12 cellular contexts compared by ENCODE assay signal in the genomic region with DNA sequence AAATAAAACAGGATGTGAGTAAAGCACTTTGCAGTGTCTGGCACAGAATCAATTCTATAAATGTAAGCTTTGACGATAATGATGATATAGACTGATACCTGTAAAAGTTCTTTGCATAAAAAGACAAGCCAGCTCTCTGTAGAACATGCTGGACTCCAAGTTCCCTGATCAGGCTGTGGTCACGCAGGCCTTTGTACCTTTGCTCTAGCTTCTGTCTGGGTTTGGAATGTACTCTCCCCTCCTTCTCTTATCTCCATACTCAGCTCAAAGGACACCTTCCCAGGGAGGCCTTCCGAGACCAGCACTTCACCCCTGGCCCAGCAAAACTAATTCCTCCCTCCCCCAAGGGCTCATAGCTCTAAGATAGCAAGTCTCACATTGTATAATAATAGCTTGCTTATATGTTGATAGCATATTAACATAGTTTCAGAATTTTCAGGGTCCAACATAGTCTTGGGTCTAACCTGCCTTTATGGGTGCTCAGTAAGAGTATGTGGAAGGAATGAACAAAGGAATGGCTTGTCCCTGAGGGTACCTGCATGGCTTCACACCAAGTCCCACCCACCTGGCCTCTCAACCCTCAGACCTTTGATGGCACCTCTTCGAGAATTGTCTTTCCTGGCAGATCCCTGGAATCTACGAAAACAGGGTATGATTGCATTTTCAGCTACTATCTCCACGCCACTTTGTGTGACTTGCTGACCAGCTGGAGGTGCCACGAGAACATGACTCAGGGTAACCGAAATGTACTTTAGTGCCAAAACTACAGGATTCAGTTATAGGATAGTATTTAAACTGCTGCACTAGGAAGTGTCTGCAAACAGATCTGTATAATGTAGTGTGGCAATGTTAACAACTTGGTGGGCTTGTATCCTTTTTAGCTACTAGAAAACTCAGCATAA. TPM values are rescaled to one million over a fixed set of nuclear protein-coding genes. Genes with fewer than 3 reads are reported as not detected.
A peak's percentile ranks its signal among the peaks of the same experiment; 100 is the strongest.
DNase-seq lines count a peak whose midpoint lies in the region; ATAC-seq, FAIRE-seq and TF ChIP-seq lines count a peak whose summit lies in the region.
"Had no signal": no experiment of that assay in that cellular context is flagged by ENCODE, and none has a peak within 500 bp of the region (broad histone marks: within the 10 kb centered on the region; RNA-seq: fewer than 3 reads in every experiment).

No MANE protein-coding gene starts in this region.

- 59% methylated on average over 8 of the region's 8 CpGs for WGBS in hepatocyte (ENCODE audit: low lambda C conversion rate, missing lambda C conversion rate)
- WGBS in small intestine, 3 donors, result 35 to 72% (median 51%) methylated on average over 8 of the region's 8 CpGs

- ATAC-seq in HG02938 (IDR thresholded peaks at IDR 0.05; ENCODE audit: unreplicated experiment), result no peak

- DNase-seq in HUDEP-2 (lab: John Stamatoyannopoulos, UW; ENCODE audit: unreplicated experiment in 76 of 76) (peak in 64 of 76 experiments; percentile 11 to 76 (median 57)), hepatocyte (ENCODE audit: low spot score) (peak; percentile 79), small intestine (peak; percentile 99), H7 (no peak), amygdala (lab: John Stamatoyannopoulos, UW) (no peak)
- DNase-seq in activated effector memory CD4-positive, alpha-beta T cell treated with anti-CD3 and anti-CD28 coated beads, Interleukin-2, amount 50 U/mL, for 16 hours, result no peak
- DNase-seq: activated effector memory CD4-positive, alpha-beta T cell treated with Interleukin-2 at 50 U/mL for 16 hours; T1000 had no signal

- no peaks in the 10 kb centered on the region for H4K20me1 ChIP-seq in hepatocyte (ENCODE audit: insufficient read depth, poor library complexity, severe bottlenecking)

- H2AFZ ChIP-seq in hepatocyte, result no peak overlapping the region

- H3K9me2 ChIP-seq in hepatocyte (replicated peaks; ENCODE audit: insufficient read depth), result no peaks in the 10 kb centered on the region

- H3K4me2 ChIP-seq in hepatocyte, result no peak overlapping the region

- FAIRE-seq in small intestine (lab: Jason Lieb, UNC), result no peak
- FAIRE-seq: frontal cortex had no signal

- H3K36me3 Mint-ChIP-seq in brain, result no peaks in the 10 kb centered on the region

- H3K27ac ChIP-seq in hepatocyte, result peak overlapping the region; percentile 95
- peak overlapping the region; percentile 51 to 74 for H3K27ac ChIP-seq in small intestine (ENCODE audit: low read depth in 1 of 2, low read length in 1 of 2)
- H3K27ac ChIP-seq: neutrophil had no signal

- peak overlapping the region in 4 of 5 experiments; percentile 18 to 80 (median 68) for H3K27ac Mint-ChIP-seq in brain

- H3K27me3 Mint-ChIP-seq in brain, result peaks cover 11% of the 10 kb centered on the region

- H3K4me1 Mint-ChIP-seq in brain, result peaks cover 62% of the 10 kb centered on the region

- H3K36me3 ChIP-seq in hepatocyte (replicated peaks; ENCODE audit: insufficient read depth, low read depth) (no peaks in the 10 kb centered on the region), small intestine (ENCODE audit: control insufficient read depth in 2 of 2, insufficient read depth in 2 of 2, low read length in 2 of 2) (no peaks in the 10 kb centered on the region), H7 (replicated peaks; ENCODE audit: control insufficient read depth, insufficient read depth, low read length) (peaks cover 5% of the 10 kb centered on the region)
- H3K36me3 ChIP-seq: neutrophil had no signal

- H3K9me3 Mint-ChIP-seq in brain, result peaks cover 0 to 3% (median 0%) of the 10 kb centered on the region in 5 experiments

- H3K4me3 ChIP-seq in hepatocyte, result no peak overlapping the region
- no peak overlapping the region for H3K4me3 ChIP-seq in small intestine (ENCODE audit: low read depth in 1 of 2, low read length in 2 of 2)
- H3K4me3 ChIP-seq in H7 (ENCODE audit: insufficient read depth, low read depth, low read length), result no peak overlapping the region

- no peaks in the 10 kb centered on the region for H3K9me3 ChIP-seq in hepatocyte (ENCODE audit: low read depth)
- no peaks in the 10 kb centered on the region for H3K9me3 ChIP-seq in small intestine (ENCODE audit: control insufficient read depth, low read depth)
- H3K9me3 ChIP-seq: neutrophil had no signal

- TF ChIP-seq CTCF in brain (conservative IDR thresholded peaks at IDR 0.05) (no peak), hepatocyte (IDR thresholded peaks at IDR 0.05; ENCODE audit: poor library complexity) (no peak)

- no peak overlapping the region for H3K4me3 Mint-ChIP-seq in brain

- H3K4me1 ChIP-seq in hepatocyte (ENCODE audit: insufficient read depth), result peaks cover 68% of the 10 kb centered on the region
- H3K4me1 ChIP-seq in small intestine (ENCODE audit: control insufficient read depth in 2 of 2, insufficient read depth in 1 of 2, low read depth in 1 of 2, low read length in 1 of 2), result peaks cover 8% of the 10 kb centered on the region in 2 donors

- H3K27me3 ChIP-seq in hepatocyte, result no peaks in the 10 kb centered on the region
- H3K27me3 ChIP-seq in small intestine (ENCODE audit: control insufficient read depth in 2 of 2, insufficient read depth in 2 of 2, low read length in 2 of 2), result no peaks in the 10 kb centered on the region
- no peaks in the 10 kb centered on the region for H3K27me3 ChIP-seq in H7 (ENCODE audit: control insufficient read depth, insufficient read depth, low read length)
- H3K27me3 ChIP-seq: neutrophil had no signal

- no peaks in the 10 kb centered on the region for H3K79me2 ChIP-seq in hepatocyte

RNA-seq across cellular contexts. Expression of a gene that starts 41.7 kb away (rescaled TPM):
- polyA plus RNA-seq in brain (ENCODE audit: insufficient read depth, low read depth, low replicate concordance) (102 TPM), hepatocyte (96.6 and 99.1 TPM in 2 replicates), small intestine (100 to 1,000 TPM in 1 of 3 donors, 10 to 100 TPM in 2; 26.0 to 118 (median 62.8) TPM)
- total RNA-seq in hepatocyte, result 71.3 and 81.0 TPM in 2 replicates
- total RNA-seq in H7 (2014; rRNA removed; shearing (Covaris generic)), result 89.7 and 93.6 TPM in 2 replicates

Comparison
In these comparisons a context has a peak if more than half of its experiments do, and no peak if none do; other contexts are left out.
1. DNase-seq: peak in HUDEP-2 (64 of 76), hepatocyte (single experiment) and small intestine (single experiment); none in H7 (single experiment), activated effector memory CD4-positive, alpha-beta T cell treated with anti-CD3 and anti-CD28 coated beads, Interleukin-2, amount 50 U/mL, for 16 hours (single experiment) and amygdala (0 of 56).